In the genomic region with DNA sequence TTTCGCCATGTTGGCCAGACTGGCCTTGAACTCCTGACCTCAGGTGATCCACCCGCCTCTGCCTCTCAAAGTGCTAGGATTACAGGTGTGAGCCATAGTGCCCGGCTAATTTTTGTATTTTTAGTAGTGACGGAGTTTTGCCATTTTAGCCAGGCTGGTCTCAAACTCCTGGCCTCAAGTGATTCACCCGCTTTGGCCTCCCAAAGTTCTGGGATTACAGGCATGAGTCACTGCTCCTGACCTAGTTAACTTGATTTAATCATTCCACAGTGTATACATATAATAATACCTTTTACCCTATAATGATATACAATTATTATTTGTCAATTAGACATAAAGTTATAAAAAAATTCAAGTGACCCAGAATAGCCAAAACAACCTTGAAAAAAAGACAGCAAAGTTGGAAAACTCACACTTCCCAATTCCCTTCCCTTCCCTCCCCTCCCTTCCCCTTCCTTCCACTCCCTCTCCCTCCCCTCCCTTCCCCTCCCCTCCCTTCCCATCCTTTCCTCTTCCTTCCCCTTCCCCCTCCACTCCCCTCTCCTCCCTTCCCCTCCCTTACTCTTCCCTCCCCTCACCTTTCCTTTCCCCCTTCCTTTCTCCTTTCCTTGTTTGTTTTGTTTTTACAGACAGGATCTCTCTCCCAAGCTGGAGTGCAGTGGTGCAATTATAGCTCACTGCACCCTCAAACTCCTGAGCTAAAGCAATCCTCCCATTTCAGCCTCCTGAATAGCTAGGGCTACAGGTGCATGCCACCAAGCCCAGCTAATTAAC, we compare ENCODE assay signal across 1 cellular context.
A peak's percentile ranks its signal among the peaks of the same experiment; 100 is the strongest.
TF ChIP-seq lines count a peak whose summit lies in the region.

No MANE protein-coding gene starts in this region.

TF ChIP-seq in A549, 52 proteins besides CTCF, POLR2A, EP300 and RAD21 (continued from another document):
- TF ChIP-seq, protein P1, sequence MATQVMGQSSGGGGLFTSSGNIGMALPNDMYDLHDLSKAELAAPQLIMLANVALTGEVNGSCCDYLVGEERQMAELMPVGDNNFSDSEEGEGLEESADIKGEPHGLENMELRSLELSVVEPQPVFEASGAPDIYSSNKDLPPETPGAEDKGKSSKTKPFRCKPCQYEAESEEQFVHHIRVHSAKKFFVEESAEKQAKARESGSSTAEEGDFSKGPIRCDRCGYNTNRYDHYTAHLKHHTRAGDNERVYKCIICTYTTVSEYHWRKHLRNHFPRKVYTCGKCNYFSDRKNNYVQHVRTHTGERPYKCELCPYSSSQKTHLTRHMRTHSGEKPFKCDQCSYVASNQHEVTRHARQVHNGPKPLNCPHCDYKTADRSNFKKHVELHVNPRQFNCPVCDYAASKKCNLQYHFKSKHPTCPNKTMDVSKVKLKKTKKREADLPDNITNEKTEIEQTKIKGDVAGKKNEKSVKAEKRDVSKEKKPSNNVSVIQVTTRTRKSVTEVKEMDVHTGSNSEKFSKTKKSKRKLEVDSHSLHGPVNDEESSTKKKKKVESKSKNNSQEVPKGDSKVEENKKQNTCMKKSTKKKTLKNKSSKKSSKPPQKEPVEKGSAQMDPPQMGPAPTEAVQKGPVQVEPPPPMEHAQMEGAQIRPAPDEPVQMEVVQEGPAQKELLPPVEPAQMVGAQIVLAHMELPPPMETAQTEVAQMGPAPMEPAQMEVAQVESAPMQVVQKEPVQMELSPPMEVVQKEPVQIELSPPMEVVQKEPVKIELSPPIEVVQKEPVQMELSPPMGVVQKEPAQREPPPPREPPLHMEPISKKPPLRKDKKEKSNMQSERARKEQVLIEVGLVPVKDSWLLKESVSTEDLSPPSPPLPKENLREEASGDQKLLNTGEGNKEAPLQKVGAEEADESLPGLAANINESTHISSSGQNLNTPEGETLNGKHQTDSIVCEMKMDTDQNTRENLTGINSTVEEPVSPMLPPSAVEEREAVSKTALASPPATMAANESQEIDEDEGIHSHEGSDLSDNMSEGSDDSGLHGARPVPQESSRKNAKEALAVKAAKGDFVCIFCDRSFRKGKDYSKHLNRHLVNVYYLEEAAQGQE (IDR thresholded peaks at IDR 0.05) = no peak
- TF ChIP-seq RFX5 (IDR thresholded peaks at IDR 0.05) (no peak), MYC (IDR thresholded peaks at IDR 0.05; ENCODE audit: borderline replicate concordance, low read length) (no peak), FOSL2 (IDR thresholded peaks at IDR 0.05) (0 out of 2 replicates have a peak, but pooled peaks have one; percentile 30), FOSL2 (CRISPR knock-in tag; IDR thresholded peaks at IDR 0.05) (peak; percentile 87), CHD2 (IDR thresholded peaks at IDR 0.05; ENCODE audit: low read length, partially characterized antibody) (no peak), KDM5A (IDR thresholded peaks at IDR 0.05) (no peak), JUNB (IDR thresholded peaks at IDR 0.05) (peak; percentile 28; the same call in 1 of the 2 replicates), FOSB (CRISPR knock-in tag; IDR thresholded peaks at IDR 0.05) (no peak), HDAC2 (IDR thresholded peaks at IDR 0.05) (no peak), TP53 (CRISPR knock-in tag; IDR thresholded peaks at IDR 0.05) (no peak)
